Comparison of ENCODE assay signal across 8 cellular contexts in the genomic region with DNA sequence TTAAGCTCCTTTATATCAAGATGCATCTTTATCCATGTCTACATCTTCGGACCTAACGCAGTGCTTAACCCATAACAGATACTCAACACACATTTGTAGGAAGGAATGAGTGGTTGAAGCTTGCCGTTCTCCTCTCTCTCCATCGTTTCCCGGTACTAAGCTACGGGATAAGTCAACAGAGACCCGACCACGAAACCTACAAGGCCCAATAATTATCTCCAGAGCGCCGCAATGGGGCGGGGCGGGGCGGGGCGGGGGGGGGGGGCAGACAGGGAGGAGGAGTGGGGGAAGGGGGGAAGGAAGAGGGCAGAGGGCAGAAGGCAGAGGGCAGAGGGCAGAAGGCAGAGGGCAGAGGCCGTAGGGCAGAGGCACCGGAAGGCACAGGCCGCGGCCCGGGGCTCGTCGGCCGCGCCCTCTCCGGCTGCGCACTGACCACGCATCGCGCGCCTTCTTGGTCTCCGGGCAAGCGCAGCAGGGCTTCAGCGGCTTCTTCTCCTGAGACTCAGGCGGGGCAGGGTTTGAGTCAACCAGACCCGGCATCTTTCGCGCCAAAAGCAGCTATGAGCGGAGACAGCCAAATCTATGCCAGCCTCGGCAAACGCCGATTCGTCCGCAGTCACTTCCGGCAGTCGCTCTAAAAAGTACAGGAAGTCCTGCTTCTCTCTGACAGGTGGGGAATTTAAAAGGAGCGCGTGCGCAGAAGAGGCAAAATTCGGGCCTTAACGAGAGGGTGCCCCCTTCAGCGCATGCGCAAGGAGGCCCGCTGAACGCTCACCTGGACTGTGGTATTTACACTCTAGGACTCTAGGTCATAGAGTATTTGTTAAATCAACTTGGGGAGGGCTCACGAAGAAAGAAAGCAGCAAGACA. TPM values are rescaled to one million over a fixed set of nuclear protein-coding genes. Genes with fewer than 3 reads are reported as not detected.
DNase-seq lines count a peak whose midpoint lies in the region; ATAC-seq and TF ChIP-seq lines count a peak whose summit lies in the region.

A gene with protein sequence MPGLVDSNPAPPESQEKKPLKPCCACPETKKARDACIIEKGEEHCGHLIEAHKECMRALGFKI (minus strand): TSS at position 636 of the 870 bp plus-strand sequence. CDS start 96 bp downstream, at position 540.

- peaks cover 22% of the 10 kb centered on the region for H3K36me3 Mint-ChIP-seq in T-helper 1 cell treated with Interleukin-12 subunit alpha and Interleukin-12 subunit beta and Interleukin-4 antibody, amounts not matched to agents 30 μg/mL and 1 μg/mL, for 36 hours (ENCODE audit: low read depth)
- peaks cover 9% of the 10 kb centered on the region for H3K36me3 Mint-ChIP-seq in progenitor cell of endocrine pancreas (ENCODE audit: insufficient read depth)

- peak within 1 kb of the TSS; percentile 80 for H3K4me3 ChIP-seq in left ventricle myocardium inferior

- peak; percentile 85 for ATAC-seq in HG02884 (IDR thresholded peaks at IDR 0.05; ENCODE audit: unreplicated experiment)

- H3K27ac Mint-ChIP-seq in T-helper 1 cell treated with Interleukin-12 subunit alpha and Interleukin-12 subunit beta and Interleukin-4 antibody, amounts not matched to agents 30 μg/mL and 1 μg/mL, for 36 hours, result peak within 1 kb of the TSS; percentile 93
- H3K27ac Mint-ChIP-seq in progenitor cell of endocrine pancreas, result peak within 1 kb of the TSS; percentile 95

- DNase-seq in GM13977 (ENCODE audit: low spot score) (peak; percentile 94), NCI-H1694 (lab: John Stamatoyannopoulos, UW) (peak; percentile 85), amniotic stem cell (lab: John Stamatoyannopoulos, UW) (peak; percentile 77), left ventricle myocardium inferior (peak; percentile 93), progenitor cell of endocrine pancreas (ENCODE audit: low spot score, unreplicated experiment) (peak; percentile 93), ureter (ENCODE audit: low spot score) (peak; percentile 96)

- H3K27me3 ChIP-seq in left ventricle myocardium inferior (ENCODE audit: low read depth), result no peaks in the 10 kb centered on the region

- peak within 1 kb of the TSS; percentile 88 for H3K4me3 Mint-ChIP-seq in T-helper 1 cell treated with Interleukin-12 subunit alpha and Interleukin-12 subunit beta and Interleukin-4 antibody, amounts not matched to agents 30 μg/mL and 1 μg/mL, for 36 hours
- peak within 1 kb of the TSS; percentile 90 for H3K4me3 Mint-ChIP-seq in progenitor cell of endocrine pancreas (ENCODE audit: low read depth)

- H3K9me3 Mint-ChIP-seq in T-helper 1 cell treated with Interleukin-12 subunit alpha and Interleukin-12 subunit beta and Interleukin-4 antibody, amounts not matched to agents 30 μg/mL and 1 μg/mL, for 36 hours, result no peaks in the 10 kb centered on the region
- H3K9me3 Mint-ChIP-seq in progenitor cell of endocrine pancreas (ENCODE audit: low read depth), result no peaks in the 10 kb centered on the region

- in situ Hi-C loops in GM13977 (cut with MboI; ENCODE audit: low pct_unique_long_range_greater_than_20kb, low sequenced_read_pairs, unreplicated experiment), result loop anchor here (25.0 kb wide), 1 partner anchor 540 kb away; a partner anchor contains a TSS

- peaks cover 35% of the 10 kb centered on the region for H3K4me1 Mint-ChIP-seq in T-helper 1 cell treated with Interleukin-12 subunit alpha and Interleukin-12 subunit beta and Interleukin-4 antibody, amounts not matched to agents 30 μg/mL and 1 μg/mL, for 36 hours (ENCODE audit: low read depth)
- peaks cover 17% of the 10 kb centered on the region for H3K4me1 Mint-ChIP-seq in progenitor cell of endocrine pancreas (ENCODE audit: low read depth)

- H3K36me3 ChIP-seq in left ventricle myocardium inferior, result peaks cover 26% of the 10 kb centered on the region

- TF ChIP-seq CTCF in GM13977 (IDR thresholded peaks at IDR 0.05; ENCODE audit: extremely low read depth, insufficient read depth, missing control alignments) (no peak), left ventricle myocardium inferior (IDR thresholded peaks at IDR 0.05; ENCODE audit: borderline replicate concordance) (no peak), progenitor cell of endocrine pancreas (IDR thresholded peaks at IDR 0.05; ENCODE audit: unreplicated experiment) (no peak)

- peak within 1 kb of the TSS; percentile 98 for H3K27ac ChIP-seq in left ventricle myocardium inferior (replicated peaks)

- no peaks in the 10 kb centered on the region for H3K27me3 Mint-ChIP-seq in T-helper 1 cell treated with Interleukin-12 subunit alpha and Interleukin-12 subunit beta and Interleukin-4 antibody, amounts not matched to agents 30 μg/mL and 1 μg/mL, for 36 hours (ENCODE audit: low read depth)
- no peaks in the 10 kb centered on the region for H3K27me3 Mint-ChIP-seq in progenitor cell of endocrine pancreas

- intact Hi-C loops in left ventricle myocardium inferior (cut with micrococcal nuclease), result loop anchor here (10.0 kb wide), 1 partner anchor 92 kb away; no protein-coding TSS in a partner anchor

- peaks cover 55% of the 10 kb centered on the region for H3K4me1 ChIP-seq in left ventricle myocardium inferior

- no peaks in the 10 kb centered on the region for H3K9me3 ChIP-seq in left ventricle myocardium inferior (replicated peaks)

RNA-seq across cellular contexts. Expression of the gene that starts here (rescaled TPM):
- total RNA-seq in left ventricle myocardium inferior, result 165 TPM
- 29.9 and 35.4 TPM in 2 replicates for total RNA-seq in progenitor cell of endocrine pancreas
- total RNA-seq in ureter, result 29.7 TPM

Comparison
In these comparisons a context has a peak if more than half of its experiments do, and no peak if none do; other contexts are left out.
1. Peak in every context shown above with its lines: DNase-seq, ATAC-seq, H3K4me3 ChIP-seq and H3K27ac ChIP-seq.